Comparison of ENCODE assay signal across 19 cellular contexts in the genomic region with DNA sequence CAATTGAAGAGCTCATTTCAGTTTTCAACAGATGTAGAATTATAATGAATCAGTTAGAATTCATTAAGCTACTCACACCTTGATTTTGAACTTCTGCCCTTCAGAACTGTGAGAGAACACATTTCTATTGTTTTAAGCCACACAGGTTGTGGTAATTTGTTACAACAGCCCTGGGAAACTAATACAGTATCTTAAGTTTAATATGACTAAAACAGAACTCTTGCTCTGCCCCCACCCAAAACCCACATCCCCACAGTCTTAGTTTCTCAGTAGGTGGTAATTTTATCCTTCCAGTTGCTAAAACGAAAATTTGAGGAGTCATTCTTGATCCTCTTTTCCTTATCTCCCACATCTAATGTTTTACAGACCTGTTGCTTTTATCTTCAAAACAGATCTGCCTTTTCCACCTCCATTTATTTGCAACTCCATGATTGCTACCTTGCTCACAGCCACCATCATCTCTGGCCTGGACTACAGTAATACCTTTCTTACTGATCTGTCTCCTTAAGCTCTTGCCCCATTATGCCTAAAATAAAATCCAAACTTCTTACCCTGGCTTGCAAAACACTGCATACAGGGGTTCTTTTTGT.
"Had no signal": no experiment of that assay in that cellular context is flagged by ENCODE, and none has a peak within 500 bp of the region (broad histone marks: within the 10 kb centered on the region; RNA-seq: fewer than 3 reads in every experiment).

No MANE protein-coding gene starts in this region.

- DNase-seq: activated CD4-positive, alpha-beta memory T cell treated with anti-CD3 and anti-CD28 coated beads for 36 hours; activated CD4-positive, alpha-beta T cell treated with anti-CD3 and anti-CD28 coated beads for 36 hours; activated CD8-positive, alpha-beta memory T cell treated with anti-CD3 and anti-CD28 coated beads, Interleukin-2, amount 10 ng/mL, durations not matched to agents 7 days and 5 days; activated effector memory CD4-positive, alpha-beta T cell treated with anti-CD3 and anti-CD28 coated beads, Interleukin-2, amount 50 U/mL, for 16 hours; activated T-cell treated with anti-CD3 and anti-CD28 coated beads, Interleukin-2, amount 50 U/mL, for 24 hours; adrenal gland; erythroblast; gastrocnemius medialis; heart right ventricle; kidney; left lung; mucosa of descending colon; naive thymus-derived CD4-positive, alpha-beta T cell; pancreas; stomach; WERI-Rb-1 had no signal

- ATAC-seq: activated CD4-positive, alpha-beta T cell treated with anti-CD3 and anti-CD28 coated beads for 36 hours; activated CD8-positive, alpha-beta memory T cell treated with anti-CD3 and anti-CD28 coated beads, Interleukin-2, amount 10 ng/mL, durations not matched to agents 7 days and 5 days; gastrocnemius medialis; heart right ventricle; left lung; mucosa of descending colon; naive thymus-derived CD4-positive, alpha-beta T cell; pancreas; sciatic nerve had no signal

- H3K4me3 ChIP-seq: adrenal gland, cardiac muscle cell, gastrocnemius medialis, heart right ventricle, left lung, mucosa of descending colon, pancreas, stomach, thoracic aorta had no signal

- H3K9me3 ChIP-seq: adrenal gland, gastrocnemius medialis, heart right ventricle, mucosa of descending colon, pancreas, stomach, thoracic aorta had no signal

- H3K27me3 ChIP-seq: adrenal gland, cardiac muscle cell, gastrocnemius medialis, heart right ventricle, left lung, pancreas, stomach had no signal

- H3K4me1 ChIP-seq: gastrocnemius medialis, heart right ventricle, left lung, pancreas, stomach had no signal

- H3K36me3 ChIP-seq: adrenal gland, cardiac muscle cell, gastrocnemius medialis, heart right ventricle, left lung, pancreas, stomach, thoracic aorta, WERI-Rb-1 had no signal
